Comparison of ENCODE assay signal across 22 cellular contexts in the genomic region with DNA sequence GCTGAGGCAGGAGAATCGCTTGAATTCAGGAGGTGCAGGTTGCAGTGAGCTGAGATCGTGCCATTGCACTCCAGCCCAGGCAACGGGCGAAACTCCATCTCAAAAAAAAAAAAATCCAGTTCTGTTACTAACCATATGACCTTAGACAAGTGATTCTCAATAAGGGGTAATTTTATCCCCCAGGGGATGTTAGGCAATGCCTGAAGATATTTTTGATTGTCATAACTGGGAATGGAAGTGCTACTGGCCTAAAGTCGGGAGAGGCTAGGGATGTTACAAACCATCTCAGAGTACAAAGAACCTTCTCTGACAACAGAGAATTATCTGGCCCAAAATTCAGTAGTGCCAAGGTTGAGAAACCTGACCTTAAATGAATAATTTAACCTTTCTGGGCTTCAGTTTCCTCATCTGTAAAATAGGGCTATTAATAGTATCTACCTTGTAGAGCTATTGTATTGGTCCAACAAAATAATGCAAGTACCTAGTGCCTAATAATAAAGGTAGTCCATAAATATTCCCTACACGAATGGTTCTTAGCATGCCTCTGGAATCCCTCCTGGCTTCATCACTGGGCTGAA. TPM values are rescaled to one million over a fixed set of nuclear protein-coding genes. Genes with fewer than 3 reads are reported as not detected.
A peak's percentile ranks its signal among the peaks of the same experiment; 100 is the strongest.
DNase-seq lines count a peak whose midpoint lies in the region; ATAC-seq and TF ChIP-seq lines count a peak whose summit lies in the region.
"Had no signal": no experiment of that assay in that cellular context is flagged by ENCODE, and none has a peak within 500 bp of the region (broad histone marks: within the 10 kb centered on the region; RNA-seq: fewer than 3 reads in every experiment).

No MANE protein-coding gene starts in this region.

- DNase-seq in CD8-positive, alpha-beta memory T cell = no peak
- DNase-seq in SK-N-MC (ENCODE audit: low read depth, low spot score) (no peak), fibroblast of the aortic adventitia (ENCODE audit: low read depth) (peak; percentile 43), ecto neural progenitor cell (ENCODE audit: low spot score) (no peak), NCI-H2029 (lab: John Stamatoyannopoulos, UW) (no peak), erythroblast (lab: John Stamatoyannopoulos, UW) (no peak)
- DNase-seq: activated effector memory CD4-positive, alpha-beta T cell treated with Interleukin-2 at 50 U/mL for 16 hours; aorta; BE2C; heart right ventricle; midbrain; NCI-H226; occipital lobe; right lobe of liver; stimulated activated CD4-positive, alpha-beta T cell treated with anti-CD3 and anti-CD28 coated beads, Interleukin-2, amount 100 ng/mL, for 24 hours; T-helper 1 cell; testis had no signal

- no peaks in the 10 kb centered on the region for H3K36me3 ChIP-seq in CD8-positive, alpha-beta memory T cell (ENCODE audit: insufficient read depth, low read length)
- no peaks in the 10 kb centered on the region for H3K36me3 ChIP-seq in SK-N-MC (ENCODE audit: insufficient read depth, low read length)
- H3K36me3 ChIP-seq: BE2C, heart right ventricle, right lobe of liver had no signal

- CTCF ChIA-PET in CD8-positive, alpha-beta memory T cell (lab: Charles Lee) = interaction anchor here (6.4 to 22.4 kb wide), 2 partner anchors 13 to 15 kb away, joined by 43 to 702 read pairs; a partner anchor contains a TSS

- H3K9me3 ChIP-seq in CD8-positive, alpha-beta memory T cell (ENCODE audit: low read length) = no peaks in the 10 kb centered on the region
- H3K9me3 ChIP-seq in SK-N-MC (ENCODE audit: low read depth, low read length) = no peaks in the 10 kb centered on the region
- H3K9me3 ChIP-seq: BE2C, HAP-1, heart right ventricle, right lobe of liver, testis had no signal

- H3K4me1 Mint-ChIP-seq in CD8-positive, alpha-beta memory T cell = peaks cover 26 to 49% (median 35%) of the 10 kb centered on the region in 3 donors
- peaks cover 83% of the 10 kb centered on the region for H3K4me1 Mint-ChIP-seq in stimulated activated memory B cell treated with anti-CD40 and anti-IgM and Interleukin-4, amounts not matched to agents 10 μg/mL and 1 μg/mL and 100 μg/mL, for 72 hours

- TF ChIP-seq CTCF in fibroblast of the aortic adventitia (IDR thresholded peaks at IDR 0.05; ENCODE audit: insufficient read depth, low read length) = no peak

- no peak for TF ChIP-seq POLR2A in erythroblast (IDR thresholded peaks at IDR 0.05; ENCODE audit: low read length)

- H3K9ac ChIP-seq in SK-N-MC (ENCODE audit: insufficient read length) = no peak overlapping the region

- POLR2A ChIA-PET in CD8-positive, alpha-beta memory T cell (lab: Charles Lee) = no interaction called here

- H3K9me3 Mint-ChIP-seq in CD8-positive, alpha-beta memory T cell = no peaks in the 10 kb centered on the region
- no peaks in the 10 kb centered on the region for H3K9me3 Mint-ChIP-seq in stimulated activated memory B cell treated with anti-CD40 and anti-IgM and Interleukin-4, amounts not matched to agents 10 μg/mL and 1 μg/mL and 100 μg/mL, for 72 hours

- H3K36me3 Mint-ChIP-seq in CD8-positive, alpha-beta memory T cell = no peaks in the 10 kb centered on the region
- H3K36me3 Mint-ChIP-seq in stimulated activated memory B cell treated with anti-CD40 and anti-IgM and Interleukin-4, amounts not matched to agents 10 μg/mL and 1 μg/mL and 100 μg/mL, for 72 hours = no peaks in the 10 kb centered on the region

- no peak overlapping the region for H3K27ac ChIP-seq in CD8-positive, alpha-beta memory T cell (ENCODE audit: low read depth, low read length)
- H3K27ac ChIP-seq in SK-N-MC = peak overlapping the region; percentile 84
- H3K27ac ChIP-seq: epithelial cell of prostate, right lobe of liver, testis had no signal

- peak overlapping the region in 1 of 7 donors; percentile 24 for H3K4me3 Mint-ChIP-seq in CD8-positive, alpha-beta memory T cell
- H3K4me3 Mint-ChIP-seq in stimulated activated memory B cell treated with anti-CD40 and anti-IgM and Interleukin-4, amounts not matched to agents 10 μg/mL and 1 μg/mL and 100 μg/mL, for 72 hours = peak overlapping the region; percentile 46

- peaks cover 0 to 4% of the 10 kb centered on the region in 2 donors for H3K27me3 Mint-ChIP-seq in CD8-positive, alpha-beta memory T cell
- no peaks in the 10 kb centered on the region for H3K27me3 Mint-ChIP-seq in stimulated activated memory B cell treated with anti-CD40 and anti-IgM and Interleukin-4, amounts not matched to agents 10 μg/mL and 1 μg/mL and 100 μg/mL, for 72 hours

- peaks cover under 1% of the 10 kb centered on the region for H3K27me3 ChIP-seq in CD8-positive, alpha-beta memory T cell (ENCODE audit: insufficient read depth, low read length, poor library complexity, severe bottlenecking)
- H3K27me3 ChIP-seq: BE2C, heart right ventricle, right lobe of liver, testis had no signal

- peaks cover 32% of the 10 kb centered on the region for H3K4me1 ChIP-seq in CD8-positive, alpha-beta memory T cell (ENCODE audit: insufficient read depth, low read length)

- no peak for ATAC-seq in stimulated activated memory B cell treated with anti-CD40 and anti-IgM and Interleukin-4, amounts not matched to agents 10 μg/mL and 1 μg/mL and 100 μg/mL, for 72 hours
- no peak for ATAC-seq in HG03135 (IDR thresholded peaks at IDR 0.05; ENCODE audit: unreplicated experiment)
- ATAC-seq: heart right ventricle, right lobe of liver had no signal

- no peak overlapping the region for H3K4me3 ChIP-seq in CD8-positive, alpha-beta memory T cell (ENCODE audit: low read length)
- H3K4me3 ChIP-seq in SK-N-MC (no peak overlapping the region), fibroblast of the aortic adventitia (ENCODE audit: low read depth, low read length) (no peak overlapping the region)
- H3K4me3 ChIP-seq: coronary artery, HAP-1, heart right ventricle, right lobe of liver, testis had no signal

- H3K27ac Mint-ChIP-seq in CD8-positive, alpha-beta memory T cell = peak overlapping the region; percentile 82 to 100 (median 100)
- H3K27ac Mint-ChIP-seq in stimulated activated memory B cell treated with anti-CD40 and anti-IgM and Interleukin-4, amounts not matched to agents 10 μg/mL and 1 μg/mL and 100 μg/mL, for 72 hours = peak overlapping the region; percentile 98

RNA-seq across cellular contexts. Expression of a gene that starts 5.8 kb away (rescaled TPM):
- 100 to 1,000 TPM; 325 to 335 TPM for total RNA-seq in CD8-positive, alpha-beta memory T cell
- polyA plus RNA-seq in CD8-positive, alpha-beta memory T cell = 13.9 TPM
- 502 and 1,039 TPM in 2 replicates for total RNA-seq in fibroblast of the aortic adventitia (ENCODE audit: low replicate concordance)

RNA-seq across cellular contexts. Expression of a gene that starts 26.5 kb away (rescaled TPM):
- total RNA-seq in CD8-positive, alpha-beta memory T cell = 1 to 10 TPM in 1 of 2 experiments, under 1 TPM in 1; 0.24 to 1.0 TPM
- polyA plus RNA-seq in CD8-positive, alpha-beta memory T cell = not detected
- 0.90 TPM in 2 replicates for total RNA-seq in fibroblast of the aortic adventitia (ENCODE audit: low replicate concordance)

RNA-seq across cellular contexts. Expression of a gene that starts 44.6 kb away (rescaled TPM):
- 10 to 100 TPM; 21.6 to 23.0 TPM for total RNA-seq in CD8-positive, alpha-beta memory T cell
- polyA plus RNA-seq in CD8-positive, alpha-beta memory T cell = 10.7 TPM
- total RNA-seq in fibroblast of the aortic adventitia (ENCODE audit: low replicate concordance) = 1.4 and 3.2 TPM in 2 replicates

RNA-seq across cellular contexts. Expression of a gene that starts 47.8 kb away (rescaled TPM):
- not detected for total RNA-seq in CD8-positive, alpha-beta memory T cell
- polyA plus RNA-seq in CD8-positive, alpha-beta memory T cell = 0.76 TPM
- not detected in 2 replicates for total RNA-seq in fibroblast of the aortic adventitia (ENCODE audit: low replicate concordance)
- total RNA-seq: aorta, occipital lobe had no signal

RNA-seq across cellular contexts. Expression of a gene that starts 54.2 kb away (rescaled TPM):
- 10 to 100 TPM; 61.9 to 67.4 TPM for total RNA-seq in CD8-positive, alpha-beta memory T cell
- 134 TPM for polyA plus RNA-seq in CD8-positive, alpha-beta memory T cell
- 40.4 and 74.7 TPM in 2 replicates for total RNA-seq in fibroblast of the aortic adventitia (ENCODE audit: low replicate concordance)
